35 cellular contexts compared by ENCODE assay signal in the genomic region with DNA sequence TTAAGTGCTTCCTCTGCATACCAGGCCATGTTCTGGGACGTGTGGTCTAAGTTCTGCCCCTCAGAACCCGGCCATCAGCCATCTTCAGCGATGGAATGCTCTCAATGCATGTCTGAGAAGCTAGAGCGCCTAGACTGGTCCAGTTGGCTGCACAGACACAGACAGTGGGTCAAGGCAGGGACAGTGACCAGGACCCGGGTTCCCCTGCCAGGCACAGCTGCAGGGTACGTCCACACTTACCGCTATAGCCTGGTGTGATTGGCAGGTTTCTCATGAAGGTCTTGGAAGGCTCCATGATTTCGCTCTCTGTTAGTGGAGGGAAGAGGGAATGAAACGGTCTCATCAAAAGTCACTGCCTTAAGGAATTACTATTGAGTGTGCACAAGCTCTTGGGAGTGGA. TPM values are rescaled to one million over a fixed set of nuclear protein-coding genes. Genes with fewer than 3 reads are reported as not detected.
"Had no signal": no experiment of that assay in that cellular context is flagged by ENCODE, and none has a peak within 500 bp of the region (broad histone marks: within the 10 kb centered on the region; RNA-seq: fewer than 3 reads in every experiment).

No MANE protein-coding gene starts in this region.

- H3K4me1 Mint-ChIP-seq: activated CD4-positive, alpha-beta T cell treated with anti-CD3 and anti-CD28 coated beads for 36 hours; activated CD4-positive, alpha-beta T cell treated with anti-CD3 and anti-CD28 coated beads, Interleukin-2, amount 10 ng/mL, durations not matched to agents 24 days and 14 days; activated CD8-positive, alpha-beta memory T cell treated with anti-CD3 and anti-CD28 coated beads, Interleukin-2, amount 10 ng/mL, durations not matched to agents 7 days and 5 days; activated naive CD4-positive, alpha-beta T cell treated with anti-CD3 and anti-CD28 coated beads, Interleukin-2, amount 50 U/mL, for 24 hours; activated naive CD8-positive, alpha-beta T cell treated with anti-CD3 and anti-CD28 coated beads for 36 hours; activated naive CD8-positive, alpha-beta T cell treated with anti-CD3 and anti-CD28 coated beads, Interleukin-2, amount 50 U/mL, for 24 hours had no signal

- H3K27ac Mint-ChIP-seq: activated CD4-positive, alpha-beta memory T cell treated with anti-CD3 and anti-CD28 coated beads for 36 hours; activated CD4-positive, alpha-beta T cell treated with anti-CD3 and anti-CD28 coated beads for 36 hours; activated CD4-positive, alpha-beta T cell treated with anti-CD3 and anti-CD28 coated beads, Interleukin-2, amount 10 ng/mL, durations not matched to agents 24 days and 14 days; activated CD8-positive, alpha-beta memory T cell treated with anti-CD3 and anti-CD28 coated beads, Interleukin-2, amount 10 ng/mL, durations not matched to agents 7 days and 5 days; activated CD8-positive, alpha-beta T cell treated with anti-CD3 and anti-CD28 coated beads, Interleukin-2, amount 10 ng/mL, durations not matched to agents 7 days and 5 days; activated naive CD4-positive, alpha-beta T cell treated with anti-CD3 and anti-CD28 coated beads for 36 hours; activated naive CD4-positive, alpha-beta T cell treated with anti-CD3 and anti-CD28 coated beads, Interleukin-2, amount 50 U/mL, for 24 hours; activated naive CD8-positive, alpha-beta T cell treated with anti-CD3 and anti-CD28 coated beads for 36 hours; activated naive CD8-positive, alpha-beta T cell treated with anti-CD3 and anti-CD28 coated beads, Interleukin-2, amount 50 U/mL, for 24 hours; activated T-helper 1 cell treated with anti-CD3 and anti-CD28 coated beads, Interleukin-12 subunit alpha, Interleukin-12 subunit beta, Interleukin-2, Interleukin-4 antibody, amounts not matched to agents 30 ng/mL and 10 ng/mL and 1 ng/mL, durations not matched to agents 14 hours and 24 hours and 36 hours; activated T-helper 2 cell treated with anti-CD3 and anti-CD28 coated beads, Interferon-gamma antibody, Interleukin-2, Interleukin-4, amounts not matched to agents 10 μg/mL and 5 μg/mL and 100 μg/mL, durations not matched to agents 14 hours and 24 hours and 36 hours; brain had no signal

- H3K4me1 ChIP-seq: breast epithelium, colonic mucosa had no signal

- H3K4me3 Mint-ChIP-seq: activated CD4-positive, alpha-beta memory T cell treated with anti-CD3 and anti-CD28 coated beads for 36 hours; activated CD4-positive, alpha-beta T cell treated with anti-CD3 and anti-CD28 coated beads for 36 hours; activated CD4-positive, alpha-beta T cell treated with anti-CD3 and anti-CD28 coated beads, Interleukin-2, amount 10 ng/mL, durations not matched to agents 24 days and 14 days; activated CD8-positive, alpha-beta memory T cell treated with anti-CD3 and anti-CD28 coated beads, Interleukin-2, amount 10 ng/mL, durations not matched to agents 7 days and 5 days; activated CD8-positive, alpha-beta T cell treated with anti-CD3 and anti-CD28 coated beads, Interleukin-2, amount 10 ng/mL, durations not matched to agents 7 days and 5 days; activated naive CD4-positive, alpha-beta T cell treated with anti-CD3 and anti-CD28 coated beads for 36 hours; activated naive CD4-positive, alpha-beta T cell treated with anti-CD3 and anti-CD28 coated beads, Interleukin-2, amount 50 U/mL, for 24 hours; activated naive CD8-positive, alpha-beta T cell treated with anti-CD3 and anti-CD28 coated beads for 36 hours; activated naive CD8-positive, alpha-beta T cell treated with anti-CD3 and anti-CD28 coated beads, Interleukin-2, amount 50 U/mL, for 24 hours; activated T-helper 1 cell treated with anti-CD3 and anti-CD28 coated beads, Interleukin-12 subunit alpha, Interleukin-12 subunit beta, Interleukin-2, Interleukin-4 antibody, amounts not matched to agents 30 ng/mL and 10 ng/mL and 1 ng/mL, durations not matched to agents 14 hours and 24 hours and 36 hours had no signal

- H3K9me3 Mint-ChIP-seq: activated CD4-positive, alpha-beta memory T cell treated with anti-CD3 and anti-CD28 coated beads for 36 hours; activated CD4-positive, alpha-beta T cell treated with anti-CD3 and anti-CD28 coated beads, Interleukin-2, amount 10 ng/mL, durations not matched to agents 24 days and 14 days; activated naive CD4-positive, alpha-beta T cell treated with anti-CD3 and anti-CD28 coated beads for 36 hours; activated naive CD4-positive, alpha-beta T cell treated with anti-CD3 and anti-CD28 coated beads, Interleukin-2, amount 50 U/mL, for 24 hours; activated naive CD8-positive, alpha-beta T cell treated with anti-CD3 and anti-CD28 coated beads for 36 hours; activated naive CD8-positive, alpha-beta T cell treated with anti-CD3 and anti-CD28 coated beads, Interleukin-2, amount 50 U/mL, for 24 hours; activated T-helper 1 cell treated with anti-CD3 and anti-CD28 coated beads, Interleukin-12 subunit alpha, Interleukin-12 subunit beta, Interleukin-2, Interleukin-4 antibody, amounts not matched to agents 30 ng/mL and 10 ng/mL and 1 ng/mL, durations not matched to agents 14 hours and 24 hours and 36 hours; activated T-helper 2 cell treated with anti-CD3 and anti-CD28 coated beads, Interferon-gamma antibody, Interleukin-2, Interleukin-4, amounts not matched to agents 10 μg/mL and 5 μg/mL and 100 μg/mL, durations not matched to agents 14 hours and 24 hours and 36 hours had no signal

- H3K36me3 ChIP-seq: adrenal gland, breast epithelium, cardiac muscle cell, colonic mucosa, gastrocnemius medialis had no signal

- H3K36me3 Mint-ChIP-seq: activated CD4-positive, alpha-beta memory T cell treated with anti-CD3 and anti-CD28 coated beads for 36 hours; activated CD8-positive, alpha-beta memory T cell treated with anti-CD3 and anti-CD28 coated beads, Interleukin-2, amount 10 ng/mL, durations not matched to agents 7 days and 5 days; activated naive CD4-positive, alpha-beta T cell treated with anti-CD3 and anti-CD28 coated beads, Interleukin-2, amount 50 U/mL, for 24 hours; activated naive CD8-positive, alpha-beta T cell treated with anti-CD3 and anti-CD28 coated beads for 36 hours had no signal

- DNase-seq: activated CD4-positive, alpha-beta memory T cell treated with anti-CD3 and anti-CD28 coated beads for 36 hours; activated CD4-positive, alpha-beta T cell treated with anti-CD3 and anti-CD28 coated beads for 36 hours; activated CD4-positive, alpha-beta T cell treated with anti-CD3 and anti-CD28 coated beads, Interleukin-2, amount 10 ng/mL, durations not matched to agents 24 days and 14 days; activated CD4-positive, CD25-positive, alpha-beta regulatory T cell; activated CD4-positive, CD25-positive, alpha-beta regulatory T cell treated with anti-CD3 and anti-CD28 coated beads, Interleukin-2, amount 50 U/mL, for 72 hours; activated CD8-positive, alpha-beta memory T cell treated with anti-CD3 and anti-CD28 coated beads, Interleukin-2, amount 10 ng/mL, durations not matched to agents 7 days and 5 days; activated CD8-positive, alpha-beta memory T cell treated with anti-CD3 and anti-CD28 coated beads, Interleukin-2, amount 50 U/mL, for 4 hours; activated CD8-positive, alpha-beta T cell treated with anti-CD3 and anti-CD28 coated beads, Interleukin-2, amount 10 ng/mL, durations not matched to agents 7 days and 5 days; activated effector memory CD4-positive, alpha-beta T cell treated with anti-CD3 and anti-CD28 coated beads, Interleukin-2, amount 50 U/mL, for 16 hours; activated naive CD4-positive, alpha-beta T cell treated with anti-CD3 and anti-CD28 coated beads for 36 hours; activated naive CD8-positive, alpha-beta T cell treated with anti-CD3 and anti-CD28 coated beads for 36 hours; activated naive CD8-positive, alpha-beta T cell treated with anti-CD3 and anti-CD28 coated beads, Interleukin-2, amount 50 U/mL, for 24 hours; activated T-cell treated with anti-CD3 and anti-CD28 coated beads, Interleukin-2, amount 50 U/mL, for 1 hour; activated T-cell treated with anti-CD3 and anti-CD28 coated beads, Interleukin-2, amount 50 U/mL, for 48 hours; adrenal gland; amygdala; central memory CD4-positive, alpha-beta T cell; cerebellar nuclear complex; colonic mucosa; effector CD8-positive, alpha-beta T cell; erythroblast; foreskin keratinocyte; gastrocnemius medialis; T-helper 2 cell had no signal

- ATAC-seq: activated CD4-positive, alpha-beta T cell treated with anti-CD3 and anti-CD28 coated beads for 36 hours; activated CD8-positive, alpha-beta memory T cell treated with anti-CD3 and anti-CD28 coated beads, Interleukin-2, amount 10 ng/mL, durations not matched to agents 7 days and 5 days; activated CD8-positive, alpha-beta T cell treated with anti-CD3 and anti-CD28 coated beads, Interleukin-2, amount 10 ng/mL, durations not matched to agents 7 days and 5 days; activated naive CD8-positive, alpha-beta T cell treated with anti-CD3 and anti-CD28 coated beads, Interleukin-2, amount 50 U/mL, for 24 hours; foreskin keratinocyte; gastrocnemius medialis had no signal

- H3K9me3 ChIP-seq: adrenal gland, ascending aorta, breast epithelium, colonic mucosa, esophagus muscularis mucosa, gastrocnemius medialis had no signal

- H3K4me3 ChIP-seq: adrenal gland, ascending aorta, breast epithelium, cardiac muscle cell, colonic mucosa, esophagus muscularis mucosa, gastrocnemius medialis had no signal

RNA-seq across cellular contexts. Expression of gene PNLIPRP2, which starts 47.3 kb away (rescaled TPM):
- total RNA-seq: activated CD4-positive, alpha-beta memory T cell treated with anti-CD3 and anti-CD28 coated beads for 36 hours; activated CD4-positive, alpha-beta T cell treated with anti-CD3 and anti-CD28 coated beads for 36 hours; activated CD4-positive, alpha-beta T cell treated with anti-CD3 and anti-CD28 coated beads, Interleukin-2, amount 10 ng/mL, durations not matched to agents 24 days and 14 days; activated CD8-positive, alpha-beta memory T cell treated with anti-CD3 and anti-CD28 coated beads for 36 hours; activated CD8-positive, alpha-beta memory T cell treated with anti-CD3 and anti-CD28 coated beads, Interleukin-2, amount 10 ng/mL, durations not matched to agents 7 days and 5 days; activated CD8-positive, alpha-beta T cell treated with anti-CD3 and anti-CD28 coated beads, Interleukin-2, amount 10 ng/mL, durations not matched to agents 7 days and 5 days; activated naive CD4-positive, alpha-beta T cell treated with anti-CD3 and anti-CD28 coated beads for 36 hours; activated naive CD8-positive, alpha-beta T cell treated with anti-CD3 and anti-CD28 coated beads for 36 hours; activated T-helper 1 cell treated with anti-CD3 and anti-CD28 coated beads, Interleukin-12 subunit alpha, Interleukin-12 subunit beta, Interleukin-2, Interleukin-4 antibody, amounts not matched to agents 30 ng/mL and 10 ng/mL and 1 ng/mL, durations not matched to agents 14 hours and 24 hours and 36 hours; activated T-helper 2 cell treated with anti-CD3 and anti-CD28 coated beads, Interferon-gamma antibody, Interleukin-2, Interleukin-4, amounts not matched to agents 10 μg/mL and 5 μg/mL and 100 μg/mL, durations not matched to agents 14 hours and 24 hours and 36 hours; ascending aorta; breast epithelium; cardiac muscle cell; dermis microvascular lymphatic vessel endothelial cell; esophagus muscularis mucosa; foreskin keratinocyte; gastrocnemius medialis; T-helper 1 cell treated with Interleukin-12 subunit alpha and Interleukin-12 subunit beta and Interleukin-4 antibody, amounts not matched to agents 30 ng/mL and 1 ng/mL, for 36 hours had no signal
